15 cellular contexts compared by ENCODE assay signal in genomic region chr10:42795701-42796100, GRCh38. TPM values are rescaled to one million over a fixed set of nuclear protein-coding genes. Genes with fewer than 3 reads are reported as not detected.
DNase-seq lines count a peak whose midpoint lies in the region; ATAC-seq and TF ChIP-seq lines count a peak whose summit lies in the region.
"Had no signal": no experiment of that assay in that cellular context is flagged by ENCODE, and none has a peak within 500 bp of the region (broad histone marks: within the 10 kb centered on the region; RNA-seq: fewer than 3 reads in every experiment).

No MANE protein-coding gene starts in this region.

- DNase-seq in Ammon's horn (ENCODE audit: low spot score) (peak; percentile 21), medulla oblongata (ENCODE audit: extremely low spot score) (peak; percentile 5), GM20000 (ENCODE audit: low spot score) (no peak), NCI-H226 (no peak)
- no peak for DNase-seq in stimulated activated naive B cell treated with anti-CD40 and anti-IgM and Interleukin-4, amounts not matched to agents 10 μg/mL and 1 μg/mL and 100 μg/mL, for 72 hours
- DNase-seq: 8988T; AML-193; Calu3; CD4-positive, CD25-positive, alpha-beta regulatory T cell; DMS 273 treated with DMSO at 0.1 percent for 48 hours; GOT3; H9 had no signal

- no peaks in the 10 kb centered on the region for H3K27me3 Mint-ChIP-seq in activated T-helper 17 cell treated with anti-CD3 and anti-CD28 coated beads, Interleukin-2, amount 50 U/mL, for 72 hours
- no peaks in the 10 kb centered on the region for H3K27me3 Mint-ChIP-seq in stimulated activated naive B cell treated with anti-CD40 and anti-IgM and Interleukin-4, amounts not matched to agents 10 μg/mL and 1 μg/mL and 100 μg/mL, for 72 hours
- H3K27me3 Mint-ChIP-seq: CD4-positive, CD25-positive, alpha-beta regulatory T cell; IgD-negative memory B cell had no signal

- no peaks in the 10 kb centered on the region for H3K9me3 Mint-ChIP-seq in activated T-helper 17 cell treated with anti-CD3 and anti-CD28 coated beads, Interleukin-2, amount 50 U/mL, for 72 hours
- H3K9me3 Mint-ChIP-seq in stimulated activated naive B cell treated with anti-CD40 and anti-IgM and Interleukin-4, amounts not matched to agents 10 μg/mL and 1 μg/mL and 100 μg/mL, for 72 hours = no peaks in the 10 kb centered on the region
- H3K9me3 Mint-ChIP-seq: CD4-positive, CD25-positive, alpha-beta regulatory T cell; H9; IgD-negative memory B cell had no signal

- H3K4me1 Mint-ChIP-seq in activated T-helper 17 cell treated with anti-CD3 and anti-CD28 coated beads, Interleukin-2, amount 50 U/mL, for 72 hours = peaks cover 2% of the 10 kb centered on the region
- peaks cover 4 to 10% of the 10 kb centered on the region in 2 donors for H3K4me1 Mint-ChIP-seq in stimulated activated naive B cell treated with anti-CD40 and anti-IgM and Interleukin-4, amounts not matched to agents 10 μg/mL and 1 μg/mL and 100 μg/mL, for 72 hours
- H3K4me1 Mint-ChIP-seq: H9, IgD-negative memory B cell had no signal

- no peak for TF ChIP-seq CTCF in GM20000 (IDR thresholded peaks at IDR 0.05; ENCODE audit: extremely low read depth, missing control alignments)

- H3K36me3 Mint-ChIP-seq in activated T-helper 17 cell treated with anti-CD3 and anti-CD28 coated beads, Interleukin-2, amount 50 U/mL, for 72 hours (ENCODE audit: low read depth) = peaks cover 100% of the 10 kb centered on the region
- H3K36me3 Mint-ChIP-seq in stimulated activated naive B cell treated with anti-CD40 and anti-IgM and Interleukin-4, amounts not matched to agents 10 μg/mL and 1 μg/mL and 100 μg/mL, for 72 hours = peaks cover 69 to 85% of the 10 kb centered on the region in 2 donors

- H3K27ac Mint-ChIP-seq in activated T-helper 17 cell treated with anti-CD3 and anti-CD28 coated beads, Interleukin-2, amount 50 U/mL, for 72 hours = peak overlapping the region; percentile 3
- peak overlapping the region; percentile 28 for H3K27ac Mint-ChIP-seq in stimulated activated naive B cell treated with anti-CD40 and anti-IgM and Interleukin-4, amounts not matched to agents 10 μg/mL and 1 μg/mL and 100 μg/mL, for 72 hours
- H3K27ac Mint-ChIP-seq: CD4-positive, CD25-positive, alpha-beta regulatory T cell; H9 had no signal

- H3K4me3 Mint-ChIP-seq in activated T-helper 17 cell treated with anti-CD3 and anti-CD28 coated beads, Interleukin-2, amount 50 U/mL, for 72 hours = no peak overlapping the region
- no peak overlapping the region for H3K4me3 Mint-ChIP-seq in stimulated activated naive B cell treated with anti-CD40 and anti-IgM and Interleukin-4, amounts not matched to agents 10 μg/mL and 1 μg/mL and 100 μg/mL, for 72 hours
- H3K4me3 Mint-ChIP-seq: H9, IgD-negative memory B cell had no signal

- ATAC-seq in activated T-helper 17 cell treated with anti-CD3 and anti-CD28 coated beads, Interleukin-2, amount 50 U/mL, for 72 hours (replicated peaks) = no peak
- no peak for ATAC-seq in stimulated activated naive B cell treated with anti-CD40 and anti-IgM and Interleukin-4, amounts not matched to agents 10 μg/mL and 1 μg/mL and 100 μg/mL, for 72 hours (replicated peaks)
- ATAC-seq in HG03342 (IDR thresholded peaks at IDR 0.05; ENCODE audit: unreplicated experiment) = no peak

RNA-seq across cellular contexts. Expression of gene BMS1, which starts 13.1 kb away (rescaled TPM):
- 10 to 100 TPM; 15.8 to 26.7 TPM for total RNA-seq in activated T-helper 17 cell treated with anti-CD3 and anti-CD28 coated beads, Interleukin-2, amount 50 U/mL, for 72 hours

Comparison
In these comparisons a context has a peak if more than half of its experiments do, and no peak if none do; other contexts are left out.
1. DNase-seq: peak in Ammon's horn (single experiment) and medulla oblongata (single experiment); none in stimulated activated naive B cell treated with anti-CD40 and anti-IgM and Interleukin-4, amounts not matched to agents 10 μg/mL and 1 μg/mL and 100 μg/mL, for 72 hours (single experiment), GM20000 (single experiment) and NCI-H226 (single experiment).